8 cellular contexts compared by ENCODE assay signal in the genomic region with DNA sequence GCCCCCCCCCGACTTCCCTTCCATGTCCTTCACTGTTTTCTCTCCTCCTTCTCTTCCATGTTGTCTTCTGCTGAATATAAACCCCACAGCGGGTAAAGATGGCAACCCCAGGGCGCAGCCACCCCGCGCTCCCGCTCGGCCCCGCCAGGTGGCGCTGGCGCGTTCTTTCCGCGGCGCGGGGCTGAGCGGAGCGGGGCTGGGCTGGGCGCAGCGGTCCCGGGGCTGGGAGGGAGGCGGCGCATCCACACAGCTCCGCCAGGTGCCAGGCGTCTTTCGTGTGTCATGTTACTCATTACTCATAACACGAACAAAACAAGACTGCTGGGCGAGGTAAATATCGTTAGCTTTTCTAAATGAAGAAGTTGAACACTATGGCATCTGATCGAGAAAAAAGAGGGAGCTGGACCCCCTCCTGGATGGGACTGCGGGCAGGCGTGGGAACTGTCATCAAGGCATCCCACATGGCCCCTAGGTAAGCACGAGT.
DNase-seq lines count a peak whose midpoint lies in the region; ATAC-seq and TF ChIP-seq lines count a peak whose summit lies in the region.

No MANE protein-coding gene starts in this region.

- BruUV-seq in PC-9 (replicated peaks; lab: Mats Ljungman, UMichigan): no TSS peak

- no peaks in the 10 kb centered on the region for H3F3A ChIP-seq in PC-9 (ENCODE audit: insufficient read depth, low read depth)

- CTCF ChIA-PET in PC-9 (lab: Charles Lee): no interaction called here

- no peaks in the 10 kb centered on the region for H4K20me1 ChIP-seq in osteoblast (ENCODE audit: insufficient read depth, low read length)
- H4K20me1 ChIP-seq in PC-9 (ENCODE audit: insufficient read depth): no peaks in the 10 kb centered on the region

- H3K4me2 ChIP-seq in osteoblast (ENCODE audit: insufficient read depth, low read length): peak overlapping the region; percentile 59
- no peak overlapping the region for H3K4me2 ChIP-seq in PC-9

- peak; percentile 42 for ATAC-seq in GM19035 (IDR thresholded peaks at IDR 0.05; ENCODE audit: unreplicated experiment)

- intact Hi-C loops in PC-9 (cut with micrococcal nuclease; ENCODE audit: unreplicated experiment) (no loop called here), uterus (cut with DNase I; ENCODE audit: low total_unique reads) (no loop called here)

- H3K27ac ChIP-seq in osteoblast (ENCODE audit: low read depth, low read length): no peak overlapping the region
- H3K27ac ChIP-seq in PC-9: no peak overlapping the region
- no peak overlapping the region for H3K27ac ChIP-seq in uterus

- H3K79me2 ChIP-seq in osteoblast (ENCODE audit: insufficient read depth, low read length) (no peaks in the 10 kb centered on the region), PC-9 (ENCODE audit: low read depth) (no peaks in the 10 kb centered on the region)

- H3K9me3 ChIP-seq in osteoblast (ENCODE audit: low read depth, low read length) (no peaks in the 10 kb centered on the region), PC-9 (ENCODE audit: insufficient read depth, low read depth) (no peaks in the 10 kb centered on the region), uterus (no peaks in the 10 kb centered on the region)

- peaks cover 2% of the 10 kb centered on the region for H3K27me3 ChIP-seq in osteoblast (ENCODE audit: insufficient read depth, low read length)
- peaks cover 26% of the 10 kb centered on the region for H3K27me3 ChIP-seq in PC-9 (ENCODE audit: insufficient read depth, low read depth)
- H3K27me3 ChIP-seq in uterus: no peaks in the 10 kb centered on the region

- H3K9me2 ChIP-seq in PC-9 (ENCODE audit: insufficient read depth): no peaks in the 10 kb centered on the region

- TF ChIP-seq CTCF in osteoblast (IDR thresholded peaks at IDR 0.05; ENCODE audit: extremely low read depth, low read depth, low read length) (peak; percentile 70), PC-9 (conservative IDR thresholded peaks at IDR 0.05) (no peak), uterus (IDR thresholded peaks at IDR 0.05) (peak in 2 of 4 experiments; percentile 23 to 24)

- peak overlapping the region; percentile 45 for H3K4me3 ChIP-seq in osteoblast (ENCODE audit: insufficient read depth, low read length)
- H3K4me3 ChIP-seq in PC-9: no peak overlapping the region
- H3K4me3 ChIP-seq in uterus: no peak overlapping the region

- H3K36me3 ChIP-seq in osteoblast (ENCODE audit: insufficient read depth, low read length) (no peaks in the 10 kb centered on the region), PC-9 (ENCODE audit: low read depth) (no peaks in the 10 kb centered on the region), uterus (no peaks in the 10 kb centered on the region)

- POLR2A ChIA-PET in PC-9 (lab: Charles Lee; ENCODE audit: unreplicated experiment): no interaction called here

- H3K4me1 ChIP-seq in osteoblast (ENCODE audit: insufficient read depth, low read length) (peaks cover 10% of the 10 kb centered on the region), PC-9 (replicated peaks; ENCODE audit: insufficient read depth) (no peaks in the 10 kb centered on the region), uterus (no peaks in the 10 kb centered on the region)

- H2AFZ ChIP-seq in osteoblast (ENCODE audit: low read length) (no peak overlapping the region), PC-9 (no peak overlapping the region)

- no peak for TF ChIP-seq POLR2A in uterus (IDR thresholded peaks at IDR 0.05)

- DNase-seq in COLO829 (ENCODE audit: low spot score) (peak; percentile 39), NCI-H2081 treated with DMSO at 0.1 percent for 48 hours (lab: John Stamatoyannopoulos, UW) (peak; percentile 39), ecto neural progenitor cell (ENCODE audit: low spot score) (peak; percentile 79), osteoblast (ENCODE audit: insufficient read length, low spot score, missing footprints) (peak; percentile 96), PC-9 (no peak), uterus (no peak), amygdala (lab: John Stamatoyannopoulos, UW) (no peak)

Comparison
In these comparisons a context has a peak if more than half of its experiments do, and no peak if none do; other contexts are left out.
1. DNase-seq: peak in COLO829 (single experiment), NCI-H2081 treated with DMSO at 0.1 percent for 48 hours (single experiment), ecto neural progenitor cell (single experiment) and osteoblast (single experiment); none in PC-9 (0 of 2), uterus (0 of 2) and amygdala (0 of 56).